In genomic region chr13:52849727-52850395, GRCh38 we compare ENCODE assay signal across 10 cellular contexts. TPM values are rescaled to one million over a fixed set of nuclear protein-coding genes. Genes with fewer than 3 reads are reported as not detected.
A peak's percentile ranks its signal among the peaks of the same experiment; 100 is the strongest.
DNase-seq lines count a peak whose midpoint lies in the region; ATAC-seq and TF ChIP-seq lines count a peak whose summit lies in the region.
"Had no signal": no experiment of that assay in that cellular context is flagged by ENCODE, and none has a peak within 500 bp of the region (broad histone marks: within the 10 kb centered on the region; RNA-seq: fewer than 3 reads in every experiment).

No MANE protein-coding gene starts in this region.

- intact Hi-C loops in sigmoid colon (cut with DNase I): no loop called here

- H3K4me3 Mint-ChIP-seq in activated T-cell treated with anti-CD3 and anti-CD28 coated beads, Interleukin-2, amount 50 U/mL, for 4 hours: peak overlapping the region; percentile 52
- peak overlapping the region; percentile 60 to 84 for H3K4me3 Mint-ChIP-seq in stimulated activated naive CD8-positive, alpha-beta T cell treated with anti-CD3 and anti-CD28 coated beads, Interleukin-15, amount 100 ng/mL, for 72 hours

- no peak overlapping the region for H3K4me3 ChIP-seq in sigmoid colon

- H3K27ac ChIP-seq in sigmoid colon: no peak overlapping the region

- no peak for ATAC-seq in activated T-cell treated with anti-CD3 and anti-CD28 coated beads, Interleukin-2, amount 50 U/mL, for 4 hours
- no peak for ATAC-seq in stimulated activated naive CD8-positive, alpha-beta T cell treated with anti-CD3 and anti-CD28 coated beads, Interleukin-15, amount 100 ng/mL, for 72 hours
- ATAC-seq in GM21737 (IDR thresholded peaks at IDR 0.05; ENCODE audit: unreplicated experiment) (no peak), HG03520 (IDR thresholded peaks at IDR 0.05; ENCODE audit: unreplicated experiment) (no peak)

- DNase-seq in activated T-cell treated with anti-CD3 and anti-CD28 coated beads, Interleukin-2, amount 50 U/mL, for 4 hours: no peak
- DNase-seq in activated T-cell treated with anti-CD3 and anti-CD28 coated beads, Interleukin-2, amount 50 U/mL, for 1 hour: no peak
- DNase-seq in NCI-H2227 (lab: John Stamatoyannopoulos, UW; ENCODE audit: unreplicated experiment): peak; percentile 27
- DNase-seq in globus pallidus (ENCODE audit: low spot score): peak; percentile 20
- no peak for DNase-seq in stimulated activated naive CD8-positive, alpha-beta T cell treated with anti-CD3 and anti-CD28 coated beads, Interleukin-15, amount 100 ng/mL, for 72 hours
- DNase-seq in sigmoid colon: no peak

- H3K36me3 ChIP-seq in sigmoid colon: no peaks in the 10 kb centered on the region

- no peak for TF ChIP-seq POLR2A in sigmoid colon (IDR thresholded peaks at IDR 0.05)

- peaks cover 48 to 58% (median 57%) of the 10 kb centered on the region in 3 donors for H3K27me3 ChIP-seq in sigmoid colon

- H3K4me1 ChIP-seq in sigmoid colon: peaks cover 0 to 48% (median 37%) of the 10 kb centered on the region in 4 donors

- 8 to 16% methylated on average over 19 of the region's 19 CpGs for WGBS in sigmoid colon, 2 donors

- H3K27ac Mint-ChIP-seq in stimulated activated naive CD8-positive, alpha-beta T cell treated with anti-CD3 and anti-CD28 coated beads, Interleukin-15, amount 100 ng/mL, for 72 hours: no peak overlapping the region

- no peaks in the 10 kb centered on the region for H3K36me3 Mint-ChIP-seq in activated T-cell treated with anti-CD3 and anti-CD28 coated beads, Interleukin-2, amount 50 U/mL, for 4 hours (ENCODE audit: insufficient read depth)

- no peak for TF ChIP-seq EP300 in sigmoid colon (IDR thresholded peaks at IDR 0.05)

- peaks cover 75% of the 10 kb centered on the region for H3K27me3 Mint-ChIP-seq in activated T-cell treated with anti-CD3 and anti-CD28 coated beads, Interleukin-2, amount 50 U/mL, for 4 hours (ENCODE audit: low read depth)
- peaks cover 89% of the 10 kb centered on the region for H3K27me3 Mint-ChIP-seq in stimulated activated naive CD8-positive, alpha-beta T cell treated with anti-CD3 and anti-CD28 coated beads, Interleukin-15, amount 100 ng/mL, for 72 hours

- H3K9me3 Mint-ChIP-seq in activated T-cell treated with anti-CD3 and anti-CD28 coated beads, Interleukin-2, amount 50 U/mL, for 4 hours: no peaks in the 10 kb centered on the region
- peaks cover 0 to 14% of the 10 kb centered on the region in 2 donors for H3K9me3 Mint-ChIP-seq in stimulated activated naive CD8-positive, alpha-beta T cell treated with anti-CD3 and anti-CD28 coated beads, Interleukin-15, amount 100 ng/mL, for 72 hours

- TF ChIP-seq CTCF in sigmoid colon (IDR thresholded peaks at IDR 0.05): no peak

- no peaks in the 10 kb centered on the region for H3K9me3 ChIP-seq in sigmoid colon

- H3K4me1 Mint-ChIP-seq in activated T-cell treated with anti-CD3 and anti-CD28 coated beads, Interleukin-2, amount 50 U/mL, for 4 hours (ENCODE audit: low read depth): peaks cover 19% of the 10 kb centered on the region
- peaks cover 52% of the 10 kb centered on the region for H3K4me1 Mint-ChIP-seq in stimulated activated naive CD8-positive, alpha-beta T cell treated with anti-CD3 and anti-CD28 coated beads, Interleukin-15, amount 100 ng/mL, for 72 hours

RNA-seq across cellular contexts. Expression of gene PCDH8, which starts 1.4 kb away (rescaled TPM):
- total RNA-seq in activated T-cell treated with anti-CD3 and anti-CD28 coated beads, Interleukin-2, amount 50 U/mL, for 4 hours: not detected
- total RNA-seq in sigmoid colon: under 1 TPM in 3 of 4 donors, not detected in 1; under 0.01 to 0.81 (median 0.16) TPM
- under 1 TPM in 1 of 3 donors, not detected in 2; 0.36 TPM for polyA plus RNA-seq in sigmoid colon
- total RNA-seq: dermis blood vessel endothelial cell, posterior vena cava had no signal

Comparison
In these comparisons a context has a peak if more than half of its experiments do, and no peak if none do; other contexts are left out.
1. DNase-seq: peak in NCI-H2227 (single experiment) and globus pallidus (single experiment); none in activated T-cell treated with anti-CD3 and anti-CD28 coated beads, Interleukin-2, amount 50 U/mL, for 4 hours (single experiment), activated T-cell treated with anti-CD3 and anti-CD28 coated beads, Interleukin-2, amount 50 U/mL, for 1 hour (single experiment), stimulated activated naive CD8-positive, alpha-beta T cell treated with anti-CD3 and anti-CD28 coated beads, Interleukin-15, amount 100 ng/mL, for 72 hours (0 of 2) and sigmoid colon (single experiment).